8 cellular contexts compared by ENCODE assay signal in genomic region chr13:113947321-113948033, GRCh38. TPM values are rescaled to one million over a fixed set of nuclear protein-coding genes. Genes with fewer than 3 reads are reported as not detected.
DNase-seq lines count a peak whose midpoint lies in the region; ATAC-seq and TF ChIP-seq lines count a peak whose summit lies in the region.

No MANE protein-coding gene starts in this region.

- H3K36me3 Mint-ChIP-seq in immature natural killer cell: no peaks in the 10 kb centered on the region

- ATAC-seq in thoracic aorta (ENCODE audit: insufficient number of reproducible peaks, low FRiP score, low read depth) (peak; percentile 34), GM19395 (IDR thresholded peaks at IDR 0.05; ENCODE audit: unreplicated experiment) (no peak)
- ATAC-seq in activated CD4-positive, CD25-positive, alpha-beta regulatory T cell treated with anti-CD3 and anti-CD28 coated beads, Interleukin-2, amount 50 U/mL, for 24 hours: no peak

- peaks cover 12 to 28% (median 20%) of the 10 kb centered on the region in 3 donors for H3K27me3 Mint-ChIP-seq in immature natural killer cell (ENCODE audit: low read depth in 3 of 3)

- peak; percentile 84 for TF ChIP-seq CTCF in thoracic aorta (IDR thresholded peaks at IDR 0.05)

- peaks cover 4 to 21% of the 10 kb centered on the region in 2 donors for H3K4me1 ChIP-seq in thoracic aorta (ENCODE audit: control insufficient read depth in 1 of 2, low read depth in 2 of 2)

- H3K9me3 Mint-ChIP-seq in immature natural killer cell: peaks cover 0 to 5% (median 0%) of the 10 kb centered on the region in 6 donors

- no peaks in the 10 kb centered on the region for H3K27me3 ChIP-seq in thoracic aorta (replicated peaks; ENCODE audit: insufficient read depth)

- peaks cover 19 to 24% of the 10 kb centered on the region in 2 donors for H3K4me1 Mint-ChIP-seq in immature natural killer cell

- H3K4me3 Mint-ChIP-seq in immature natural killer cell: no peak overlapping the region

- H3K36me3 ChIP-seq in thoracic aorta: no peaks in the 10 kb centered on the region

- no peak overlapping the region for H3K27ac ChIP-seq in thoracic aorta

- DNase-seq in NCI-H2196 treated with DMSO at 0.1 percent for 48 hours (lab: John Stamatoyannopoulos, UW; ENCODE audit: unreplicated experiment) (peak; percentile 1), NCI-H2196 (lab: John Stamatoyannopoulos, UW; ENCODE audit: unreplicated experiment) (no peak), astrocyte of the hippocampus (ENCODE audit: low read depth, low spot score) (peak; percentile 56), immature natural killer cell (no peak), thoracic aorta (ENCODE audit: low spot score) (peak; percentile 4)
- no peak for DNase-seq in activated CD4-positive, CD25-positive, alpha-beta regulatory T cell (lab: John Stamatoyannopoulos, UW)

- no peaks in the 10 kb centered on the region for H3K9me3 ChIP-seq in thoracic aorta

- no peak overlapping the region for H3K4me3 ChIP-seq in thoracic aorta

- H3K27ac Mint-ChIP-seq in immature natural killer cell: peak overlapping the region in 4 of 6 donors; percentile 17 to 73 (median 52)

RNA-seq across cellular contexts. Expression of gene C13orf46, which starts 26.4 kb away (rescaled TPM):
- 1 to 10 TPM in 1 of 3 donors, under 1 TPM in 1, not detected in 1; 0.07 to 1.1 TPM for polyA plus RNA-seq in immature natural killer cell
- 1 to 10 TPM; 1.1 TPM for total RNA-seq in thoracic aorta

Comparison
In these comparisons a context has a peak if more than half of its experiments do, and no peak if none do; other contexts are left out.
1. DNase-seq: peak in NCI-H2196 treated with DMSO at 0.1 percent for 48 hours (single experiment), astrocyte of the hippocampus (single experiment) and thoracic aorta (single experiment); none in NCI-H2196 (single experiment), immature natural killer cell (0 of 3) and activated CD4-positive, CD25-positive, alpha-beta regulatory T cell (0 of 4).